ENCODE assay signal across 14 cellular contexts in the genomic region with DNA sequence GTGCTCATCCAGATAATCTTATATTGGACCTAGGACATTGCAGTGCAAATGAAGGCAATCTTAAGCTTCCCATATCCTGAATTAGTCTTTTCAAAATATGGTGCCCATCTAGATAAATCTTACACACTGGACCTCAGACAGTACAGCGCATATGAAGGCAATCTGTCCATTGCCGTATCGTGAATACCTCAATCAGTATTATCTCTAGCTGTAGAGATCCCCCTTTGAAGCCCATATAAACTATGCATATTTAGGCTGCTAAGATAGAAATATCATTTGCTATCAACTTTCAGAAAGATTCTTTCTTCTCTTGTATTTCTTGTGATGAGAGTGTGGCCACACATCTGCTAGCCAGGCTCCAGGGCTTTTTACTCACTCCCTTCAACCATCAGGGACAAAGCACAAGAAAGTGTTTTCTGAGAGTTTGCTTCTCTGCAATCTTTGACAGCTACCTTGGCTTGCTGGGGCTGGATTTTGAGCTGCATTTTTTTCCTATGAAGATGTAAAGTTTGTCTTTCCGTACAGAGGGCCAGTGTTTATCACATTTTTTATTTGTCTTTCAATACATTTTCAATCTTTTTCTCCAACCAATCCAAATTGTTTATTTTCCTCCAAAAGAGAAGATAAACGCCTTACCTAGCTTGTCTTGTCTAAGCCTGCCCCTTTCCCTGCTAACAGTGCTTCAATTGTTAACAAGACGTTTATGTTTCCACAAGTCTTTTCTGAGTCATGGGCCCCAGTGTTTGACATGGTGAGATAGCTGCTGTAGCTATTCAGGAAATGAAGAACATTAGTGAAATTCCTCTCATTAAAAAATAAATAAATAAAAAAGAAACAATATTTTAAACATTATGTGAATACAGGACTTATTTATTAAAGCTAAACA. TPM values are rescaled to one million over a fixed set of nuclear protein-coding genes. Genes with fewer than 3 reads are reported as not detected.
DNase-seq lines count a peak whose midpoint lies in the region; ATAC-seq, FAIRE-seq and TF ChIP-seq lines count a peak whose summit lies in the region.
"Had no signal": no experiment of that assay in that cellular context is flagged by ENCODE, and none has a peak within 500 bp of the region (broad histone marks: within the 10 kb centered on the region; RNA-seq: fewer than 3 reads in every experiment).

No MANE protein-coding gene starts in this region.

- H2AFZ ChIP-seq in mammary epithelial cell (ENCODE audit: low read depth, low read length) (peak overlapping the region; percentile 76), MM.1S (ENCODE audit: low read length) (no peak overlapping the region)

- intact Hi-C loops in mammary epithelial cell (cut with micrococcal nuclease) (loop anchor here (5.0 kb wide), 2 partner anchors 54 to 346 kb away; no protein-coding TSS in a partner anchor), left colon (cut with DNase I, micrococcal nuclease) (no loop called here)

- no peaks in the 10 kb centered on the region for H3F3A ChIP-seq in MM.1S (ENCODE audit: insufficient read depth, low read length)

- H3K4me1 ChIP-seq in mammary epithelial cell (ENCODE audit: insufficient read depth, low read length) (peaks cover 24% of the 10 kb centered on the region), MM.1S (ENCODE audit: low read length) (no peaks in the 10 kb centered on the region)
- H3K4me1 ChIP-seq: BE2C had no signal

- H3K9me2 ChIP-seq in MM.1S (replicated peaks; ENCODE audit: insufficient read depth, low read length) = no peaks in the 10 kb centered on the region

- TF ChIP-seq CTCF in mammary epithelial cell (conservative IDR thresholded peaks at IDR 0.05 in 1 of 2, IDR thresholded peaks at IDR 0.05 in 1 of 2; ENCODE audit: extremely low read depth in 1 of 2, insufficient read depth in 1 of 2, low read depth in 1 of 2, low read length in 2 of 2) (no peak), MM.1S (IDR thresholded peaks at IDR 0.05; ENCODE audit: low read length) (no peak)

- 32% methylated on average over 6 of the region's 6 CpGs for whole genome bisulfite sequencing in mammary epithelial cell (ENCODE audit: low coverage, missing lambda C conversion rate)

- BruUV-seq in mammary epithelial cell (replicated peaks; lab: Mats Ljungman, UMichigan) = TSS peak; percentile 22

- H3K4me3 ChIP-seq in mammary epithelial cell (replicated peaks in 1 of 3; ENCODE audit: insufficient read depth in 1 of 3, low read depth in 2 of 3, low read length in 3 of 3) = no peak overlapping the region
- H3K4me3 ChIP-seq in MM.1S (ENCODE audit: low read length) = no peak overlapping the region

- H3K4me2 ChIP-seq in mammary epithelial cell (ENCODE audit: insufficient read depth, low read depth, low read length) = peak overlapping the region; percentile 58
- H3K4me2 ChIP-seq in MM.1S (ENCODE audit: low read depth, low read length) = no peak overlapping the region

- CTCF ChIA-PET in mammary epithelial cell (lab: Charles Lee; ENCODE audit: low non-redundant PET) = interaction anchor here (0.7 kb wide), 1 partner anchor 106 kb away, joined by 8 read pairs; no protein-coding TSS in a partner anchor

- DNase-seq in AG08396 (ENCODE audit: low spot score) (peak; percentile 30), LHCN-M2 (ENCODE audit: low read depth) (peak; percentile 48), mammary epithelial cell (peak; percentile 93), left colon (no peak), H54 (ENCODE audit: insufficient read length, low spot score) (no peak), MM.1S (no peak), DMS79 treated with DMSO at 0.1 percent for 48 hours (lab: John Stamatoyannopoulos, UW) (no peak)
- DNase-seq: activated CD4-positive, alpha-beta T cell treated with anti-CD3 and anti-CD28 coated beads, Interleukin-2, amount 50 U/mL, for 1 hour; BE2C; caudate nucleus; midbrain had no signal

- no peaks in the 10 kb centered on the region for H3K36me3 ChIP-seq in mammary epithelial cell (ENCODE audit: insufficient read depth, low read length)
- H3K36me3 ChIP-seq in MM.1S (replicated peaks; ENCODE audit: insufficient read depth, low read length) = no peaks in the 10 kb centered on the region
- H3K36me3 ChIP-seq: BE2C had no signal

- H3K9ac ChIP-seq in mammary epithelial cell (ENCODE audit: insufficient read depth, low read length) (peak overlapping the region; percentile 63), MM.1S (ENCODE audit: low read length) (no peak overlapping the region)

- H3K79me2 ChIP-seq in mammary epithelial cell (ENCODE audit: insufficient read depth, low read length) (no peaks in the 10 kb centered on the region), MM.1S (ENCODE audit: low read length) (no peaks in the 10 kb centered on the region)

- H3K27me3 ChIP-seq in mammary epithelial cell (ENCODE audit: insufficient read depth, low read length) (no peaks in the 10 kb centered on the region), MM.1S (replicated peaks; ENCODE audit: insufficient read depth, low read length) (no peaks in the 10 kb centered on the region)
- H3K27me3 ChIP-seq: BE2C had no signal

- H3K9me3 ChIP-seq in mammary epithelial cell (replicated peaks; ENCODE audit: insufficient read depth, low read length) (peaks cover 6% of the 10 kb centered on the region), MM.1S (replicated peaks; ENCODE audit: insufficient read depth, low read length) (no peaks in the 10 kb centered on the region)
- H3K9me3 ChIP-seq: BE2C had no signal

- no peak for TF ChIP-seq POLR2A in H54 (IDR thresholded peaks at IDR 0.05; ENCODE audit: low read depth, low read length)

- no peak for FAIRE-seq in H54 (lab: Jason Lieb, UNC)
- FAIRE-seq: G401.6 had no signal

- dilution Hi-C loops in mammary epithelial cell (cut with HindIII; ENCODE audit: low sequenced_read_pairs) = loop anchor here (5.0 kb wide), 1 partner anchor 71 kb away; no protein-coding TSS in a partner anchor

- in situ Hi-C loops in mammary epithelial cell (cut with MboI; ENCODE audit: low sequenced_read_pairs in 2 of 2) = no loop called here

- H3K27ac ChIP-seq in mammary epithelial cell (ENCODE audit: insufficient read depth, low read depth, low read length) = peak overlapping the region; percentile 81
- H3K27ac ChIP-seq in MM.1S (ENCODE audit: low read length) = no peak overlapping the region

- ATAC-seq in left colon = peak; percentile 49
- ATAC-seq in GM19463 (IDR thresholded peaks at IDR 0.05; ENCODE audit: unreplicated experiment) = no peak
- ATAC-seq: stimulated activated memory B cell treated with anti-CD40 and anti-IgM and Interleukin-4, amounts not matched to agents 10 μg/mL and 1 μg/mL and 100 μg/mL, for 72 hours had no signal

- H4K20me1 ChIP-seq in mammary epithelial cell (ENCODE audit: insufficient read depth, low read length) (no peaks in the 10 kb centered on the region), MM.1S (ENCODE audit: insufficient read depth, low read length) (no peaks in the 10 kb centered on the region)

RNA-seq across cellular contexts. Expression of a gene that starts 57.6 kb away (rescaled TPM):
- 269 and 277 TPM in 2 replicates for total RNA-seq in LHCN-M2 (2014; rRNA removed)
- 114 TPM for polyA plus RNA-seq in LHCN-M2 (2012)
- 1,000 to 10,000 TPM in 1 of 2 donors, 100 to 1,000 TPM in 1; 773 to 1,267 TPM for total RNA-seq in mammary epithelial cell
- 307 TPM for polyA plus RNA-seq in mammary epithelial cell
- polyA minus RNA-seq in mammary epithelial cell = 1,946 TPM
- 100 to 1,000 TPM; 291 to 299 TPM for total RNA-seq in left colon

Comparison
In these comparisons a context has a peak if more than half of its experiments do, and no peak if none do; other contexts are left out.
1. DNase-seq: peak in AG08396 (single experiment), LHCN-M2 (single experiment) and mammary epithelial cell (single experiment); none in left colon (0 of 2), H54 (single experiment), MM.1S (single experiment) and DMS79 treated with DMSO at 0.1 percent for 48 hours (single experiment).